Comparison of ENCODE assay signal across 9 cellular contexts in genomic region chr5:57692582-57693487, GRCh38.
DNase-seq lines count a peak whose midpoint lies in the region; ATAC-seq and TF ChIP-seq lines count a peak whose summit lies in the region.
"Had no signal": no experiment of that assay in that cellular context is flagged by ENCODE, and none has a peak within 500 bp of the region (broad histone marks: within the 10 kb centered on the region; RNA-seq: fewer than 3 reads in every experiment).

No MANE protein-coding gene starts in this region.

- H3K27me3 Mint-ChIP-seq in stimulated activated naive B cell treated with anti-CD40 and anti-IgM and Interleukin-4, amounts not matched to agents 10 μg/mL and 1 μg/mL and 100 μg/mL, for 72 hours, result peaks cover 0 to 5% of the 10 kb centered on the region in 2 donors

- DNase-seq in activated T-cell treated with anti-CD3 and anti-CD28 coated beads for 24 hours (ENCODE audit: low read depth), result peak; percentile 1
- DNase-seq in activated T-cell treated with anti-CD3 and anti-CD28 coated beads, Interleukin-2, amount 50 U/mL, for 1 hour, result no peak
- peak; percentile 19 for DNase-seq in NCI-H69 (lab: John Stamatoyannopoulos, UW)
- DNase-seq in choroid plexus epithelial cell (ENCODE audit: low read depth), result peak; percentile 93
- peak; percentile 95 for DNase-seq in kidney tubule cell (ENCODE audit: low spot score)
- DNase-seq in stimulated activated naive B cell treated with anti-CD40 and anti-IgM and Interleukin-4, amounts not matched to agents 10 μg/mL and 1 μg/mL and 100 μg/mL, for 72 hours, result no peak
- no peak for DNase-seq in GM13977 (ENCODE audit: low spot score)

- no peak overlapping the region for H3K4me3 Mint-ChIP-seq in stimulated activated naive B cell treated with anti-CD40 and anti-IgM and Interleukin-4, amounts not matched to agents 10 μg/mL and 1 μg/mL and 100 μg/mL, for 72 hours
- H3K4me3 Mint-ChIP-seq: stimulated activated naive CD8-positive, alpha-beta T cell treated with anti-CD3 and anti-CD28 coated beads, Interleukin-15, Interleukin-2, amounts not matched to agents 100 ng/mL and 50 ng/mL, for 24 hours had no signal

- H3K4me1 Mint-ChIP-seq in stimulated activated naive B cell treated with anti-CD40 and anti-IgM and Interleukin-4, amounts not matched to agents 10 μg/mL and 1 μg/mL and 100 μg/mL, for 72 hours, result no peaks in the 10 kb centered on the region

- ATAC-seq in stimulated activated naive B cell treated with anti-CD40 and anti-IgM and Interleukin-4, amounts not matched to agents 10 μg/mL and 1 μg/mL and 100 μg/mL, for 72 hours (replicated peaks), result peak; percentile 67 to 70
- ATAC-seq in HG03520 (IDR thresholded peaks at IDR 0.05; ENCODE audit: unreplicated experiment), result no peak

- H3K36me3 Mint-ChIP-seq in stimulated activated naive B cell treated with anti-CD40 and anti-IgM and Interleukin-4, amounts not matched to agents 10 μg/mL and 1 μg/mL and 100 μg/mL, for 72 hours, result no peaks in the 10 kb centered on the region

- in situ Hi-C loops in GM13977 (cut with MboI; ENCODE audit: low pct_unique_long_range_greater_than_20kb, low sequenced_read_pairs, unreplicated experiment), result no loop called here

- no peaks in the 10 kb centered on the region for H3K9me3 Mint-ChIP-seq in stimulated activated naive B cell treated with anti-CD40 and anti-IgM and Interleukin-4, amounts not matched to agents 10 μg/mL and 1 μg/mL and 100 μg/mL, for 72 hours
- H3K9me3 Mint-ChIP-seq: stimulated activated naive CD8-positive, alpha-beta T cell treated with anti-CD3 and anti-CD28 coated beads, Interleukin-15, Interleukin-2, amounts not matched to agents 100 ng/mL and 50 ng/mL, for 24 hours had no signal

- no peak overlapping the region for H3K27ac Mint-ChIP-seq in stimulated activated naive B cell treated with anti-CD40 and anti-IgM and Interleukin-4, amounts not matched to agents 10 μg/mL and 1 μg/mL and 100 μg/mL, for 72 hours
- H3K27ac Mint-ChIP-seq: stimulated activated naive CD8-positive, alpha-beta T cell treated with anti-CD3 and anti-CD28 coated beads, Interleukin-15, Interleukin-2, amounts not matched to agents 100 ng/mL and 50 ng/mL, for 24 hours had no signal

- no peak overlapping the region for H3K4me3 ChIP-seq in choroid plexus epithelial cell (ENCODE audit: low read depth, low read length)

- TF ChIP-seq CTCF in choroid plexus epithelial cell (conservative IDR thresholded peaks at IDR 0.05; ENCODE audit: low read depth, low read length) (no peak), GM13977 (IDR thresholded peaks at IDR 0.05; ENCODE audit: extremely low read depth, insufficient read depth, missing control alignments) (no peak)

Comparison
In these comparisons a context has a peak if more than half of its experiments do, and no peak if none do; other contexts are left out.
1. DNase-seq: peak in activated T-cell treated with anti-CD3 and anti-CD28 coated beads for 24 hours (single experiment), NCI-H69 (single experiment), choroid plexus epithelial cell (single experiment) and kidney tubule cell (single experiment); none in activated T-cell treated with anti-CD3 and anti-CD28 coated beads, Interleukin-2, amount 50 U/mL, for 1 hour (single experiment), stimulated activated naive B cell treated with anti-CD40 and anti-IgM and Interleukin-4, amounts not matched to agents 10 μg/mL and 1 μg/mL and 100 μg/mL, for 72 hours (single experiment) and GM13977 (single experiment).